Comparison of ENCODE assay signal across 8 cellular contexts in the genomic region with DNA sequence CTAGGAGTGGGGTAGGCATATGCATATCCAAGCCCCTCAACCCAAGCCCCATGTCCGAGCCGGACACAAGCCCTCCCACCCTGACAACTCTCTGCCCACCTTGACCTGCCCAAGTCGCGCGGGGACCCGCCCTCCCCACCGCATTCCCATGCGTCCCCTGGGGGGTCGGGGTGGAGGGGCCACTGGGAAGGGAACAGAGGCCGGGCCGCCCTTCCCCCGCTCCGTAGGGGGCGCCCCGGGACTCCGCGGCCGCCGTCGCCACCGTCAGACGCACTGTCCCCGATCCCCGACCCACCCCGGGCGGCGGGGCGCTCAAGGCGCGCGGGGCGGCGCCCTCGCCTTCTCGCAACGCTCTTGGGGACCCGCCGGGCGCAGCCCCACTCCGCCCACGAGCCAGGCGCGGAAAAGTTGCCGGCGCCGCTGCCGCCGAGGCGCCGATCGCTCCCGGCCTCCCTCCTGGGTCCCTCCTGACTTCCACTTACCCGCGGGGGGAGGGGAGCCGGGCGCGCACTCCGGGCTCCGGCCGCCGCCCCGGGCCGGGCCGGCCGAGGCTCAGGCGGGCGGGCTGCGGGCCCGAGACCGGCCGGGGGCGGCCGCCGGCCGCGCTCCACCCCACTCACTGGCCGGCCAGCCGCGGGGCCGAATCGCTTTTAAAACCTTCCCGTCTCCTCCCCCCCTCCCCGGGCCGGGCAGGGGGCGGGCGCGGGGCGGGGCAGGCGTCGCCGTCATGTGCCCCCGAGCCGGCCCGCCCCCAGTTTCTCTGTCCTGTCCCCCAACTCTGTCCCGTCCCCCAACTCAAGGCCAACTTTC. TPM values are rescaled to one million over a fixed set of nuclear protein-coding genes. Genes with fewer than 3 reads are reported as not detected.
DNase-seq lines count a peak whose midpoint lies in the region; ATAC-seq, FAIRE-seq and TF ChIP-seq lines count a peak whose summit lies in the region.

No MANE protein-coding gene starts in this region.

- no peak for ATAC-seq in activated naive CD8-positive, alpha-beta T cell treated with anti-CD3 and anti-CD28 coated beads, Interleukin-2, amount 50 U/mL, for 24 hours
- ATAC-seq in pancreas, result peak; percentile 22 to 44 (median 34)
- no peak for ATAC-seq in GM21367 (IDR thresholded peaks at IDR 0.05; ENCODE audit: unreplicated experiment)

- peak overlapping the region; percentile 96 for H3K4me3 Mint-ChIP-seq in activated naive CD8-positive, alpha-beta T cell treated with anti-CD3 and anti-CD28 coated beads, Interleukin-2, amount 50 U/mL, for 24 hours

- TF ChIP-seq CTCF in BE2C (IDR thresholded peaks at IDR 0.05; ENCODE audit: low read depth, low read length) (no peak), cardiac muscle cell (IDR thresholded peaks at IDR 0.05; ENCODE audit: low read depth, low read length) (no peak), pancreas (IDR thresholded peaks at IDR 0.05) (no peak)

- H3K9me3 Mint-ChIP-seq in activated naive CD8-positive, alpha-beta T cell treated with anti-CD3 and anti-CD28 coated beads, Interleukin-2, amount 50 U/mL, for 24 hours, result no peaks in the 10 kb centered on the region

- peak overlapping the region; percentile 85 for H3K4me3 ChIP-seq in BE2C (ENCODE audit: low read depth, low read length)
- H3K4me3 ChIP-seq in SJSA1, result peak overlapping the region; percentile 92
- H3K4me3 ChIP-seq in cardiac muscle cell, result peak overlapping the region; percentile 94
- H3K4me3 ChIP-seq in pancreas, result peak overlapping the region; percentile 54 to 97 (median 80)

- intact Hi-C loops in pancreas (cut with DNase I), result no loop called here

- H3K9me3 ChIP-seq in BE2C, result no peaks in the 10 kb centered on the region
- H3K9me3 ChIP-seq in SJSA1 (replicated peaks), result no peaks in the 10 kb centered on the region; the same call in 1 of the 2 replicates
- no peaks in the 10 kb centered on the region for H3K9me3 ChIP-seq in cardiac muscle cell (ENCODE audit: low read depth)
- H3K9me3 ChIP-seq in pancreas, result no peaks in the 10 kb centered on the region

- DNase-seq in BE2C (peak; percentile 74), H4 (ENCODE audit: low spot score) (peak; percentile 62), SJSA1 (ENCODE audit: low read depth in 1 of 2, low spot score in 2 of 2) (peak; percentile 81 to 84), cardiac muscle cell (ENCODE audit: low read depth in 1 of 2, low spot score in 1 of 2) (peak; percentile 72 to 84), pancreas (peak; percentile 76 to 91 (median 86)), NCI-H1092 treated with DMSO at 0.1 percent for 48 hours (lab: John Stamatoyannopoulos, UW) (no peak)
- peak; percentile 81 for DNase-seq in activated naive CD8-positive, alpha-beta T cell treated with anti-CD3 and anti-CD28 coated beads, Interleukin-2, amount 50 U/mL, for 24 hours

- WGBS in pancreas, 2 donors, result 0 to 1% methylated on average over 38 to 95 of the region's 95 CpGs

- H3K27ac Mint-ChIP-seq in activated naive CD8-positive, alpha-beta T cell treated with anti-CD3 and anti-CD28 coated beads, Interleukin-2, amount 50 U/mL, for 24 hours, result peak overlapping the region; percentile 97

- H3K27ac ChIP-seq in SJSA1 (peak overlapping the region; percentile 99), cardiac muscle cell (peak overlapping the region; percentile 90), pancreas (peak overlapping the region; percentile 83 to 97 (median 90))

- peaks cover 3% of the 10 kb centered on the region for H3K27me3 Mint-ChIP-seq in activated naive CD8-positive, alpha-beta T cell treated with anti-CD3 and anti-CD28 coated beads, Interleukin-2, amount 50 U/mL, for 24 hours

- H3K4me1 ChIP-seq in BE2C (peaks cover 30% of the 10 kb centered on the region), SJSA1 (replicated peaks) (peaks cover 72% of the 10 kb centered on the region), cardiac muscle cell (ENCODE audit: low read depth) (peaks cover 34% of the 10 kb centered on the region), pancreas (peaks cover 12 to 34% (median 20%) of the 10 kb centered on the region in 3 donors)

- no peak for FAIRE-seq in pancreas (lab: Jason Lieb, UNC)

- H3K36me3 ChIP-seq in BE2C (peaks cover 4% of the 10 kb centered on the region; the same call in 1 of the 2 replicates), SJSA1 (peaks cover 48% of the 10 kb centered on the region), cardiac muscle cell (no peaks in the 10 kb centered on the region), pancreas (no peaks in the 10 kb centered on the region)

- H3K4me1 Mint-ChIP-seq in activated naive CD8-positive, alpha-beta T cell treated with anti-CD3 and anti-CD28 coated beads, Interleukin-2, amount 50 U/mL, for 24 hours, result peaks cover 65% of the 10 kb centered on the region

- peaks cover 38% of the 10 kb centered on the region for H3K36me3 Mint-ChIP-seq in activated naive CD8-positive, alpha-beta T cell treated with anti-CD3 and anti-CD28 coated beads, Interleukin-2, amount 50 U/mL, for 24 hours (ENCODE audit: low read depth)

- H3K27me3 ChIP-seq in BE2C (no peaks in the 10 kb centered on the region), SJSA1 (replicated peaks) (no peaks in the 10 kb centered on the region), cardiac muscle cell (no peaks in the 10 kb centered on the region), pancreas (no peaks in the 10 kb centered on the region)

RNA-seq across cellular contexts. Expression of gene NANOS3, which starts 34.4 kb away (rescaled TPM):
- polyA plus RNA-seq in BE2C (2012; ENCODE audit: insufficient read depth, insufficient read length, low read depth), result 3.6 TPM
- total RNA-seq in H4 (2014; rRNA removed; shearing (Covaris generic)), result not detected in 2 replicates
- 0.50 TPM in 1 of 2 replicates, not detected in the other for total RNA-seq in SJSA1 (2014; rRNA removed; shearing (Covaris generic))
- total RNA-seq in cardiac muscle cell (0.39 and 2.0 TPM in 2 replicates), pancreas (1 to 10 TPM in 1 of 6 donors, under 1 TPM in 3, not detected in 2; 0.39 to 1.4 (median 0.62) TPM)
- polyA plus RNA-seq in cardiac muscle cell (0.86 and 1.6 TPM in 2 replicates), pancreas (1 to 10 TPM in 1 of 2 donors, under 1 TPM in 1; 0.65 to 3.1 TPM)

RNA-seq across cellular contexts. Expression of gene ZSWIM4, which starts 47.3 kb away (rescaled TPM):
- polyA plus RNA-seq in BE2C (2012; ENCODE audit: insufficient read depth, insufficient read length, low read depth), result 13.4 TPM
- 1.3 and 5.7 TPM in 2 replicates for total RNA-seq in H4 (2014; rRNA removed; shearing (Covaris generic))
- 1.9 and 2.9 TPM in 2 replicates for total RNA-seq in SJSA1 (2014; rRNA removed; shearing (Covaris generic))
- 13.7 and 29.8 TPM in 2 replicates for total RNA-seq in cardiac muscle cell
- polyA plus RNA-seq in cardiac muscle cell, result 13.0 and 19.6 TPM in 2 replicates
- 1 to 10 TPM; 1.9 to 9.3 (median 3.4) TPM for total RNA-seq in pancreas
- 1 to 10 TPM; 3.9 to 5.5 TPM for polyA plus RNA-seq in pancreas

Comparison
In these comparisons a context has a peak if more than half of its experiments do, and no peak if none do; other contexts are left out.
1. ATAC-seq: peak in pancreas (4 of 4); none in activated naive CD8-positive, alpha-beta T cell treated with anti-CD3 and anti-CD28 coated beads, Interleukin-2, amount 50 U/mL, for 24 hours (single experiment) and GM21367 (single experiment).
2. Peak in every context shown above with its lines, with median percentiles within 50 percentile points of each other: H3K4me3 ChIP-seq and H3K27ac ChIP-seq.